In genomic region chr7:97064972-97065587, GRCh38 we compare ENCODE assay signal across 8 cellular contexts. TPM values are rescaled to one million over a fixed set of nuclear protein-coding genes. Genes with fewer than 3 reads are reported as not detected.
DNase-seq lines count a peak whose midpoint lies in the region; ATAC-seq, FAIRE-seq and TF ChIP-seq lines count a peak whose summit lies in the region.

No MANE protein-coding gene starts in this region.

- ATAC-seq in naive thymus-derived CD4-positive, alpha-beta T cell, result peak; percentile 77

- H3K27me3 ChIP-seq in esophagus muscularis mucosa, result peaks cover 0 to 3% (median 0%) of the 10 kb centered on the region in 4 donors
- no peaks in the 10 kb centered on the region for H3K27me3 ChIP-seq in naive thymus-derived CD4-positive, alpha-beta T cell (ENCODE audit: control insufficient read depth in 2 of 2, insufficient read depth in 2 of 2, low read length in 2 of 2)

- TF ChIP-seq POLR2A in esophagus muscularis mucosa (IDR thresholded peaks at IDR 0.05; ENCODE audit: low read depth), result no peak

- no peaks in the 10 kb centered on the region for H3K9me3 ChIP-seq in esophagus muscularis mucosa
- H3K9me3 ChIP-seq in naive thymus-derived CD4-positive, alpha-beta T cell (ENCODE audit: control insufficient read depth in 2 of 3, low read length in 3 of 3), result no peaks in the 10 kb centered on the region

- no peaks in the 10 kb centered on the region for H3K4me1 Mint-ChIP-seq in naive thymus-derived CD4-positive, alpha-beta T cell

- WGBS in esophagus muscularis mucosa, result 48% methylated on average over 5 of the region's 5 CpGs

- H3K4me3 ChIP-seq in esophagus muscularis mucosa, result no peak overlapping the region
- H3K4me3 ChIP-seq in naive thymus-derived CD4-positive, alpha-beta T cell (ENCODE audit: low read length), result no peak overlapping the region

- H3K4me1 ChIP-seq in esophagus muscularis mucosa, result no peaks in the 10 kb centered on the region
- no peaks in the 10 kb centered on the region for H3K4me1 ChIP-seq in naive thymus-derived CD4-positive, alpha-beta T cell (ENCODE audit: control insufficient read depth in 2 of 2, insufficient read depth in 2 of 2, low read length in 2 of 2)

- no peaks in the 10 kb centered on the region for H3K36me3 ChIP-seq in esophagus muscularis mucosa
- H3K36me3 ChIP-seq in naive thymus-derived CD4-positive, alpha-beta T cell (ENCODE audit: control insufficient read depth in 2 of 3, insufficient read depth in 3 of 3, low read length in 3 of 3), result no peaks in the 10 kb centered on the region

- peaks cover 0 to 6% (median 0%) of the 10 kb centered on the region in 11 donors for H3K9me3 Mint-ChIP-seq in naive thymus-derived CD4-positive, alpha-beta T cell

- H3K27ac Mint-ChIP-seq in naive thymus-derived CD4-positive, alpha-beta T cell, result no peak overlapping the region

- no peak overlapping the region for H3K27ac ChIP-seq in 22Rv1
- H3K27ac ChIP-seq in esophagus muscularis mucosa (replicated peaks in 1 of 4), result no peak overlapping the region
- no peak overlapping the region for H3K27ac ChIP-seq in naive thymus-derived CD4-positive, alpha-beta T cell (ENCODE audit: low read depth, low read length)

- TF ChIP-seq CTCF in 22Rv1 (IDR thresholded peaks at IDR 0.05) (peak; percentile 95), esophagus muscularis mucosa (IDR thresholded peaks at IDR 0.05) (peak; percentile 45 to 68 (median 54))

- peak; percentile 55 for DNase-seq in HEK293T (ENCODE audit: extremely low spot score)
- DNase-seq in NCI-H1092 (lab: John Stamatoyannopoulos, UW), result peak; percentile 64
- DNase-seq in SK-N-DZ (ENCODE audit: low spot score), result peak; percentile 61
- DNase-seq in esophagus muscularis mucosa (ENCODE audit: extremely low spot score), result no peak
- DNase-seq in naive thymus-derived CD4-positive, alpha-beta T cell, result peak in 5 of 9 donors; percentile 8 to 44 (median 35)
- no peak for DNase-seq in ecto neural progenitor cell (ENCODE audit: low spot score)

- peak; percentile 85 for FAIRE-seq in G401.6 (lab: Jason Lieb, UNC)

- H3K36me3 Mint-ChIP-seq in naive thymus-derived CD4-positive, alpha-beta T cell, result no peaks in the 10 kb centered on the region

- H3K4me3 Mint-ChIP-seq in naive thymus-derived CD4-positive, alpha-beta T cell, result no peak overlapping the region

- POLR2A ChIA-PET in HEK293T (lab: Yijun Ruan, JAX), result no interaction called here
- POLR2A ChIA-PET in naive thymus-derived CD4-positive, alpha-beta T cell (lab: Charles Lee), result no interaction called here

- TF ChIP-seq EP300 in esophagus muscularis mucosa (IDR thresholded peaks at IDR 0.05), result no peak

- intact Hi-C loops in esophagus muscularis mucosa (cut with DNase I), result loop anchor here (5.0 kb wide), 1 partner anchor 1148 kb away; no protein-coding TSS in a partner anchor
- intact Hi-C loops in naive thymus-derived CD4-positive, alpha-beta T cell (cut with micrococcal nuclease), result loop anchor here (1.0 kb wide), 3 partner anchors 990 to 1149 kb away; no protein-coding TSS in a partner anchor

- H3K27me3 Mint-ChIP-seq in naive thymus-derived CD4-positive, alpha-beta T cell, result peaks cover 2 to 12% (median 7%) of the 10 kb centered on the region in 5 donors

- CTCF ChIA-PET in HEK293T (lab: Yijun Ruan, JAX), result no interaction called here
- CTCF ChIA-PET in naive thymus-derived CD4-positive, alpha-beta T cell (lab: Charles Lee), result interaction anchor here (0.6 to 1.4 kb wide), 5 partner anchors 9 to 1150 kb away, joined by 3 to 5 read pairs (median 3); no protein-coding TSS in a partner anchor

TF ChIP-seq in HEK293T, 16 proteins besides CTCF, POLR2A, EP300 and RAD21:
- TF ChIP-seq SUZ12 (IDR thresholded peaks at IDR 0.05) (no peak), FOXK2 (IDR thresholded peaks at IDR 0.05) (no peak)

RNA-seq across cellular contexts. Expression of gene DLX5, which starts 40.4 kb away (rescaled TPM):
- 2.2 and 2.7 TPM in 2 replicates for polyA plus RNA-seq in SK-N-DZ (2014; cell fraction: cytosol; rRNA removed)
- polyA plus RNA-seq in SK-N-DZ (2014; cell fraction: nucleus; rRNA removed), result 0.44 and 1.1 TPM in 2 replicates
- total RNA-seq in esophagus muscularis mucosa, result under 1 TPM in 2 of 4 donors, not detected in 2; 0.17 to 0.26 TPM
- total RNA-seq in naive thymus-derived CD4-positive, alpha-beta T cell, result not detected
- not detected for polyA plus RNA-seq in naive thymus-derived CD4-positive, alpha-beta T cell

RNA-seq across cellular contexts. Expression of gene SDHAF3, which starts 52.4 kb away (rescaled TPM):
- 31.0 and 36.0 TPM in 2 replicates for polyA plus RNA-seq in SK-N-DZ (2014; cell fraction: cytosol; rRNA removed)
- polyA plus RNA-seq in SK-N-DZ (2014; cell fraction: nucleus; rRNA removed), result 16.9 and 32.5 TPM in 2 replicates
- 10 to 100 TPM in 1 of 4 donors, 1 to 10 TPM in 3; 4.0 to 10.4 (median 8.1) TPM for total RNA-seq in esophagus muscularis mucosa
- total RNA-seq in naive thymus-derived CD4-positive, alpha-beta T cell, result 10 to 100 TPM in 3 of 5 experiments, 1 to 10 TPM in 2; 8.4 to 16.5 (median 14.3) TPM
- 10 to 100 TPM; 42.9 to 67.8 TPM for polyA plus RNA-seq in naive thymus-derived CD4-positive, alpha-beta T cell

RNA-seq across cellular contexts. Expression of gene DLX6, which starts 59.7 kb away (rescaled TPM):
- polyA plus RNA-seq in SK-N-DZ (2014; cell fraction: cytosol; rRNA removed), result 9.4 and 10.2 TPM in 2 replicates
- 17.9 and 25.1 TPM in 2 replicates for polyA plus RNA-seq in SK-N-DZ (2014; cell fraction: nucleus; rRNA removed)
- total RNA-seq in esophagus muscularis mucosa, result not detected
- total RNA-seq in naive thymus-derived CD4-positive, alpha-beta T cell, result not detected
- polyA plus RNA-seq in naive thymus-derived CD4-positive, alpha-beta T cell, result not detected

Comparison
In these comparisons a context has a peak if more than half of its experiments do, and no peak if none do; other contexts are left out.
1. DNase-seq: peak in HEK293T (single experiment), NCI-H1092 (single experiment), SK-N-DZ (single experiment) and naive thymus-derived CD4-positive, alpha-beta T cell (5 of 9); none in esophagus muscularis mucosa (single experiment) and ecto neural progenitor cell (single experiment).